In genomic region chr18:75211002-75211621, GRCh38 we compare ENCODE assay signal across 1 cellular context.
TF ChIP-seq lines count a peak whose summit lies in the region.

No MANE protein-coding gene starts in this region.

TF ChIP-seq in A549, 52 proteins besides CTCF, POLR2A, EP300 and RAD21 (continued from another document):
- no peak for TF ChIP-seq E2F6 (IDR thresholded peaks at IDR 0.05; ENCODE audit: borderline replicate concordance, low read depth)
- no peak for TF ChIP-seq RNF2 (IDR thresholded peaks at IDR 0.05; ENCODE audit: borderline replicate concordance, low read depth)
- no peak for TF ChIP-seq HMGXB4 (CRISPR knock-in tag; IDR thresholded peaks at IDR 0.05; ENCODE audit: borderline replicate concordance)
